In genomic region chr11:119537641-119538253, GRCh38 we compare ENCODE assay signal across 18 cellular contexts.
DNase-seq lines count a peak whose midpoint lies in the region; ATAC-seq, FAIRE-seq and TF ChIP-seq lines count a peak whose summit lies in the region.
"Had no signal": no experiment of that assay in that cellular context is flagged by ENCODE, and none has a peak within 500 bp of the region (broad histone marks: within the 10 kb centered on the region; RNA-seq: fewer than 3 reads in every experiment).

No MANE protein-coding gene starts in this region.

- H3K27me3 ChIP-seq in small intestine (ENCODE audit: control insufficient read depth in 2 of 2, insufficient read depth in 2 of 2, low read length in 2 of 2) (no peaks in the 10 kb centered on the region), MM.1S (replicated peaks; ENCODE audit: insufficient read depth, low read length) (peaks cover 13% of the 10 kb centered on the region)

- ATAC-seq in HG03460 (IDR thresholded peaks at IDR 0.05; ENCODE audit: unreplicated experiment), result no peak
- ATAC-seq: A549, Panc1 had no signal

- H3K4me1 ChIP-seq in small intestine (ENCODE audit: control insufficient read depth in 2 of 2, insufficient read depth in 1 of 2, low read depth in 1 of 2, low read length in 1 of 2) (no peaks in the 10 kb centered on the region), MM.1S (ENCODE audit: low read length) (no peaks in the 10 kb centered on the region)
- H3K4me1 ChIP-seq: A549 had no signal

- H4K20me1 ChIP-seq in MM.1S (ENCODE audit: insufficient read depth, low read length), result no peaks in the 10 kb centered on the region

- H3K79me2 ChIP-seq in MM.1S (ENCODE audit: low read length), result no peaks in the 10 kb centered on the region

- H3K36me3 ChIP-seq in small intestine (ENCODE audit: control insufficient read depth in 2 of 2, insufficient read depth in 2 of 2, low read length in 2 of 2) (no peaks in the 10 kb centered on the region), MM.1S (replicated peaks; ENCODE audit: insufficient read depth, low read length) (no peaks in the 10 kb centered on the region)

- FAIRE-seq in small intestine (lab: Jason Lieb, UNC), result no peak
- FAIRE-seq: A549, H1 had no signal

- H3K36me3 Mint-ChIP-seq in dendritic cell treated with granulocyte-macrophage colony-stimulating factor and Interleukin-4, amounts not matched to agents 40 ng/mL and 50 ng/mL, for 4 days (ENCODE audit: low read depth), result no peaks in the 10 kb centered on the region

- H3K27ac ChIP-seq in small intestine (ENCODE audit: low read depth in 1 of 2, low read length in 1 of 2) (no peak overlapping the region), MM.1S (ENCODE audit: low read length) (no peak overlapping the region)
- H3K27ac ChIP-seq: A549, C4-2B had no signal

- no peak overlapping the region for H3K4me2 ChIP-seq in MM.1S (ENCODE audit: low read depth, low read length)
- H3K4me2 ChIP-seq: A549 had no signal

- intact Hi-C loops in dendritic cell treated with granulocyte-macrophage colony-stimulating factor and Interleukin-4, amounts not matched to agents 40 ng/mL and 50 ng/mL, for 4 days (cut with micrococcal nuclease), result no loop called here

- H3K27ac Mint-ChIP-seq in dendritic cell treated with granulocyte-macrophage colony-stimulating factor and Interleukin-4, amounts not matched to agents 40 ng/mL and 50 ng/mL, for 4 days, result peak overlapping the region; percentile 1

- no peak overlapping the region for H3K4me3 ChIP-seq in NB4 (ENCODE audit: low read depth, low read length)
- no peak overlapping the region for H3K4me3 ChIP-seq in small intestine (ENCODE audit: low read depth in 1 of 2, low read length in 2 of 2)
- no peak overlapping the region for H3K4me3 ChIP-seq in MM.1S (ENCODE audit: low read length)
- H3K4me3 ChIP-seq: A549 had no signal

- no peak overlapping the region for H3K4me3 Mint-ChIP-seq in dendritic cell treated with granulocyte-macrophage colony-stimulating factor and Interleukin-4, amounts not matched to agents 40 ng/mL and 50 ng/mL, for 4 days

- H3K9me2 ChIP-seq in MM.1S (replicated peaks; ENCODE audit: insufficient read depth, low read length), result no peaks in the 10 kb centered on the region

- DNase-seq in NCI-H2107 treated with DMSO at 0.1 percent for 48 hours (lab: John Stamatoyannopoulos, UW; ENCODE audit: unreplicated experiment) (peak; percentile 16), NCI-H2107 (lab: John Stamatoyannopoulos, UW) (no peak), NB4 (ENCODE audit: low read depth) (peak; percentile 48), small intestine (peak; percentile 51), MM.1S (no peak), EL (no peak)
- DNase-seq: DND-41; NCI-H1105 treated with DMSO at 0.1 percent for 48 hours; NCI-H187; NCI-H526; NK-92 treated with Interleukin-12 subunit alpha and Interleukin-12 subunit beta, amount 100 ng/mL, for 24 hours; SHP77 had no signal

- TF ChIP-seq POLR2A in NB4 (IDR thresholded peaks at IDR 0.05; ENCODE audit: extremely low read depth, insufficient read length), result no peak

- H3F3A ChIP-seq in MM.1S (ENCODE audit: insufficient read depth, low read length), result no peaks in the 10 kb centered on the region

- no peaks in the 10 kb centered on the region for H3K9me3 Mint-ChIP-seq in dendritic cell treated with granulocyte-macrophage colony-stimulating factor and Interleukin-4, amounts not matched to agents 40 ng/mL and 50 ng/mL, for 4 days

- H3K9me3 ChIP-seq in small intestine (ENCODE audit: control insufficient read depth, low read depth), result no peaks in the 10 kb centered on the region
- H3K9me3 ChIP-seq in MM.1S (replicated peaks; ENCODE audit: insufficient read depth, low read length), result no peaks in the 10 kb centered on the region
- H3K9me3 ChIP-seq: A549 had no signal

- 24 to 40% (median 28%) methylated on average over 6 to 7 of the region's 7 CpGs for WGBS in small intestine, 3 donors

- H3K9ac ChIP-seq in MM.1S (ENCODE audit: low read length), result no peak overlapping the region

- peaks cover 86% of the 10 kb centered on the region for H3K4me1 Mint-ChIP-seq in dendritic cell treated with granulocyte-macrophage colony-stimulating factor and Interleukin-4, amounts not matched to agents 40 ng/mL and 50 ng/mL, for 4 days (ENCODE audit: low read depth)

- H3K27me3 Mint-ChIP-seq in dendritic cell treated with granulocyte-macrophage colony-stimulating factor and Interleukin-4, amounts not matched to agents 40 ng/mL and 50 ng/mL, for 4 days, result peaks cover 7% of the 10 kb centered on the region

- TF ChIP-seq CTCF in NB4 (IDR thresholded peaks at IDR 0.05; ENCODE audit: low read depth, low read length), result no peak
- no peak for TF ChIP-seq CTCF in MM.1S (IDR thresholded peaks at IDR 0.05; ENCODE audit: low read length)

- H2AFZ ChIP-seq in MM.1S (ENCODE audit: low read length), result no peak overlapping the region

Comparison
In these comparisons a context has a peak if more than half of its experiments do, and no peak if none do; other contexts are left out.
1. DNase-seq: peak in NCI-H2107 treated with DMSO at 0.1 percent for 48 hours (single experiment), NB4 (single experiment) and small intestine (single experiment); none in NCI-H2107 (single experiment), MM.1S (single experiment) and EL (single experiment).